Comparison of ENCODE assay signal across 1 cellular context in the genomic region with DNA sequence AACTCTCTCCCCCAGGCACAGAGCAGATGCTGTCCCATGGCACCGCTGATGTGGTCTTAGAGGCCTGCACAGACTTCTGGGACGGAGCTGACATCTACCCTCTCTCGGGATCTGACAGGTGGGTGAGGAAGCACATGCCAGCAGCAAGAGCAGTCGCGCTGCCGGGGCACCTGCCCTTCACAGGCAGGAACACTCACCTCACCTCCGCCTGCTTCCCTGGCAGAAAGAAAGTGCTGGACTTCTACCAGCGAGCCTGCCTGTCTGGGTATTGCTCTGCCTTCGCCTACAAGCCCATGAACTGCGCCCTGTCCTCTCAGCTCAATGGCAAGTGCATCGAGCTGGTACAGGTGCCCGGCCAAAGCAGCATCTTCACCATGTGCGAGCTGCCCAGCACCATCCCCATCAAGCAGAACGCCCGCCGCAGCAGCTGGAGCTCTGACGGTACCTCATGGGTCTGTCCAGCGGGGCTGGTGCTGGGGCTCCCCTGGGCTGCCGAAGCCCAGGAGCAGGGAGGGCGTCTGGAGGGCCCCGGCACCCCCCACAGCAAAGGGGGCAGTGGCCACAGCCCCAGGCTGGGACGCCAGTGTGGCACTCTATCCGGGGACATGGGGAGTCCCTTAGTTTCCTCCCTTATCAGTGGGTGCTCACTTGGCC.
TF ChIP-seq lines count a peak whose summit lies in the region.

No MANE protein-coding gene starts in this region.

TF ChIP-seq in IMR-90, 13 proteins besides CTCF, POLR2A, EP300 and RAD21:
- TF ChIP-seq CHD1 (IDR thresholded peaks at IDR 0.05; ENCODE audit: low read depth, low read length) (no peak), MXI1 (IDR thresholded peaks at IDR 0.05; ENCODE audit: borderline replicate concordance, low read depth, low read length) (no peak), RCOR1 (IDR thresholded peaks at IDR 0.05; ENCODE audit: insufficient replicate concordance, low read length) (no peak), FOS (IDR thresholded peaks at IDR 0.05; ENCODE audit: low read depth, low read length) (no peak), CEBPB (IDR thresholded peaks at IDR 0.05; ENCODE audit: low read depth, low read length) (no peak), SMC3 (IDR thresholded peaks at IDR 0.05; ENCODE audit: low read depth, low read length) (no peak), BHLHE40 (IDR thresholded peaks at IDR 0.05; ENCODE audit: low read depth, low read length) (no peak), RFX5 (IDR thresholded peaks at IDR 0.05; ENCODE audit: low read depth, low read length) (no peak), NFE2L2 (IDR thresholded peaks at IDR 0.05; ENCODE audit: low read depth, low read length) (no peak), MAFK (IDR thresholded peaks at IDR 0.05; ENCODE audit: low read depth, low read length) (no peak), MAZ (IDR thresholded peaks at IDR 0.05; ENCODE audit: borderline replicate concordance, low read depth, low read length) (no peak)
- TF ChIP-seq, protein P1, sequence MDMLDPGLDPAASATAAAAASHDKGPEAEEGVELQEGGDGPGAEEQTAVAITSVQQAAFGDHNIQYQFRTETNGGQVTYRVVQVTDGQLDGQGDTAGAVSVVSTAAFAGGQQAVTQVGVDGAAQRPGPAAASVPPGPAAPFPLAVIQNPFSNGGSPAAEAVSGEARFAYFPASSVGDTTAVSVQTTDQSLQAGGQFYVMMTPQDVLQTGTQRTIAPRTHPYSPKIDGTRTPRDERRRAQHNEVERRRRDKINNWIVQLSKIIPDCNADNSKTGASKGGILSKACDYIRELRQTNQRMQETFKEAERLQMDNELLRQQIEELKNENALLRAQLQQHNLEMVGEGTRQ (IDR thresholded peaks at IDR 0.05; ENCODE audit: low read depth, low read length) = no peak
- TF ChIP-seq, protein P2, sequence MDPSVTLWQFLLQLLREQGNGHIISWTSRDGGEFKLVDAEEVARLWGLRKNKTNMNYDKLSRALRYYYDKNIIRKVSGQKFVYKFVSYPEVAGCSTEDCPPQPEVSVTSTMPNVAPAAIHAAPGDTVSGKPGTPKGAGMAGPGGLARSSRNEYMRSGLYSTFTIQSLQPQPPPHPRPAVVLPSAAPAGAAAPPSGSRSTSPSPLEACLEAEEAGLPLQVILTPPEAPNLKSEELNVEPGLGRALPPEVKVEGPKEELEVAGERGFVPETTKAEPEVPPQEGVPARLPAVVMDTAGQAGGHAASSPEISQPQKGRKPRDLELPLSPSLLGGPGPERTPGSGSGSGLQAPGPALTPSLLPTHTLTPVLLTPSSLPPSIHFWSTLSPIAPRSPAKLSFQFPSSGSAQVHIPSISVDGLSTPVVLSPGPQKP (IDR thresholded peaks at IDR 0.05; ENCODE audit: borderline replicate concordance, low read depth, low read length) = no peak
TF ChIP-seq in IMR-90: peak in this region for 0.
